Comparison of ENCODE assay signal across 16 cellular contexts in the genomic region with DNA sequence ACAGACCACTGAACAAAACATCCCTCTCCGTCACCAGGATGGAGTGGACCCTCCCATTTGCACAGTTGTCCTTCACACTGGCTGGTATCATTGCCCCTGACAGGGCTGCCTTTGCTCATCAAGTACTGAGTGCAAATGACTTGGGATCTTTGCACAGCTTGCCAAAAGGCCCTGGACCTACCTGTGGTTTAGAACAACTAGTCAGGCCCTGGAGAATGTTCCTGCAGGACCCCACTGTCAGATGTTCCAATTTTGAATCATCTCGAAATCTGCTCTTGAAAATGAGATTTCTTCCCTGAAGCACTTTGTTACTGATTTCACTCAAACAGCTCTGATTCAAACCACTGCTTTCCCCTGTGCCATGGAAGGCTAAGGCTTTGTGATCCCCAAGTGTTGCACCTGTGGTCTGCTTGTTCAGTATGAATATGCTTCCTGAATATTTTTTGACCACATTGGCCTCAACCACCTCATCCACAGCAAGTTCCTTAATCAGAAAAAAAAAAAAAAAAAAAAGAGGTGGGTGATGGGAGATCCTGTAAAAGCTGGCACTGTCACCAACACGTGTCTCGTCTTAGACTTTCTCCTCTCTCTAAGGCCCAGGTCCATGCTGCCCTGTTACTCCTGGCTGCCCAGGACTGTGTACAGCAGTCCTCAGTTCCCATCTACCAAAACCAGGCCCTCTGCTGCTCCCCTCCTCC.
A peak's percentile ranks its signal among the peaks of the same experiment; 100 is the strongest.
DNase-seq lines count a peak whose midpoint lies in the region; ATAC-seq and TF ChIP-seq lines count a peak whose summit lies in the region.
"Had no signal": no experiment of that assay in that cellular context is flagged by ENCODE, and none has a peak within 500 bp of the region (broad histone marks: within the 10 kb centered on the region; RNA-seq: fewer than 3 reads in every experiment).

No MANE protein-coding gene starts in this region.

- H3K36me3 Mint-ChIP-seq in dendritic cell treated with granulocyte-macrophage colony-stimulating factor and Interleukin-4, amounts not matched to agents 40 ng/mL and 50 ng/mL, for 4 days (ENCODE audit: low read depth), result peaks cover 20% of the 10 kb centered on the region

- H3K4me2 ChIP-seq in OCI-LY3 (ENCODE audit: low read length), result peak overlapping the region; percentile 14

- H3K9ac ChIP-seq in OCI-LY3 (ENCODE audit: low read length), result no peak overlapping the region

- ATAC-seq in GM19397 (IDR thresholded peaks at IDR 0.05; ENCODE audit: unreplicated experiment) (no peak), GM21825 (IDR thresholded peaks at IDR 0.05; ENCODE audit: unreplicated experiment) (no peak)

- H3K27ac ChIP-seq in OCI-LY3 (ENCODE audit: low read length), result no peak overlapping the region
- H3K27ac ChIP-seq: SJSA1, uterus, WERI-Rb-1 had no signal

- peaks cover 62% of the 10 kb centered on the region for H3K4me1 Mint-ChIP-seq in dendritic cell treated with granulocyte-macrophage colony-stimulating factor and Interleukin-4, amounts not matched to agents 40 ng/mL and 50 ng/mL, for 4 days (ENCODE audit: low read depth)

- H3K27me3 Mint-ChIP-seq in dendritic cell treated with granulocyte-macrophage colony-stimulating factor and Interleukin-4, amounts not matched to agents 40 ng/mL and 50 ng/mL, for 4 days, result no peaks in the 10 kb centered on the region

- H3K79me2 ChIP-seq in OCI-LY3 (ENCODE audit: low read length), result no peaks in the 10 kb centered on the region

- H3K4me3 Mint-ChIP-seq in dendritic cell treated with granulocyte-macrophage colony-stimulating factor and Interleukin-4, amounts not matched to agents 40 ng/mL and 50 ng/mL, for 4 days, result no peak overlapping the region

- peak; percentile 61 for DNase-seq in stimulated activated CD4-positive, alpha-beta T cell treated with anti-CD3 and anti-CD28 coated beads, Interleukin-1b, Interleukin-23, amount 100 ng/mL, for 48 hours
- no peak for DNase-seq in stimulated activated CD4-positive, alpha-beta T cell treated with anti-CD3 and anti-CD28 coated beads, Interleukin-2, amount 100 ng/mL, for 48 hours
- DNase-seq in islet precursor cell (no peak), LoVo (ENCODE audit: low spot score) (no peak)
- DNase-seq: foreskin melanocyte, GOT3, NCI-H2029 treated with DMSO at 0.1 percent for 48 hours, NCI-H82, posterior cingulate gyrus, uterus, WERI-Rb-1 had no signal

- H3K36me3 ChIP-seq in OCI-LY3 (replicated peaks; ENCODE audit: low read depth, low read length), result no peaks in the 10 kb centered on the region
- H3K36me3 ChIP-seq: SJSA1, uterus, WERI-Rb-1 had no signal

- H2AFZ ChIP-seq in OCI-LY3 (ENCODE audit: low read depth, low read length), result no peak overlapping the region

- H3K4me3 ChIP-seq in OCI-LY3 (ENCODE audit: low read length), result no peak overlapping the region
- H3K4me3 ChIP-seq: SJSA1, uterus had no signal

- peaks cover 33% of the 10 kb centered on the region for H3K4me1 ChIP-seq in OCI-LY3 (ENCODE audit: low read length)
- H3K4me1 ChIP-seq: SJSA1, uterus had no signal

- peaks cover 4% of the 10 kb centered on the region; the same call in 1 of the 2 replicates for H3K9me3 ChIP-seq in OCI-LY3 (ENCODE audit: insufficient read depth, low read length)
- H3K9me3 ChIP-seq: SJSA1 had no signal

- H3K27ac Mint-ChIP-seq in dendritic cell treated with granulocyte-macrophage colony-stimulating factor and Interleukin-4, amounts not matched to agents 40 ng/mL and 50 ng/mL, for 4 days, result peak overlapping the region; percentile 84

- no peaks in the 10 kb centered on the region for H3K27me3 ChIP-seq in OCI-LY3 (ENCODE audit: low read depth, low read length)
- H3K27me3 ChIP-seq: SJSA1, uterus had no signal

- TF ChIP-seq CTCF in OCI-LY3 (IDR thresholded peaks at IDR 0.05; ENCODE audit: low read depth, low read length), result no peak

- peaks cover 5% of the 10 kb centered on the region for H3K9me3 Mint-ChIP-seq in dendritic cell treated with granulocyte-macrophage colony-stimulating factor and Interleukin-4, amounts not matched to agents 40 ng/mL and 50 ng/mL, for 4 days

- no peaks in the 10 kb centered on the region for H4K20me1 ChIP-seq in OCI-LY3 (ENCODE audit: insufficient read depth, low read length)

- intact Hi-C loops in dendritic cell treated with granulocyte-macrophage colony-stimulating factor and Interleukin-4, amounts not matched to agents 40 ng/mL and 50 ng/mL, for 4 days (cut with micrococcal nuclease), result loop anchor here (10.0 kb wide), 1 partner anchor 48 kb away; no protein-coding TSS in a partner anchor
